15 cellular contexts compared by ENCODE assay signal in genomic region chr20:11687546-11688292, GRCh38.
A peak's percentile ranks its signal among the peaks of the same experiment; 100 is the strongest.
DNase-seq lines count a peak whose midpoint lies in the region; ATAC-seq and TF ChIP-seq lines count a peak whose summit lies in the region.
"Had no signal": no experiment of that assay in that cellular context is flagged by ENCODE, and none has a peak within 500 bp of the region (broad histone marks: within the 10 kb centered on the region; RNA-seq: fewer than 3 reads in every experiment).

No MANE protein-coding gene starts in this region.

- BruUV-seq in Calu3 (replicated peaks; lab: Mats Ljungman, UMichigan), result no TSS peak

- H3K4me1 ChIP-seq in fibroblast of lung (ENCODE audit: control insufficient read depth, extremely low read depth, insufficient read depth, low read length) (no peaks in the 10 kb centered on the region), neural progenitor cell (peaks cover 7% of the 10 kb centered on the region)

- H3K4me1 Mint-ChIP-seq in Calu3 (ENCODE audit: low read depth, unreplicated experiment) (peaks cover 26% of the 10 kb centered on the region), neural progenitor cell (peaks cover 8% of the 10 kb centered on the region)
- H3K4me1 Mint-ChIP-seq in activated T-cell treated with anti-CD3 and anti-CD28 coated beads, Interleukin-2, amount 50 U/mL, for 72 hours (ENCODE audit: low read depth), result no peaks in the 10 kb centered on the region
- H3K4me1 Mint-ChIP-seq in T-helper 2 cell treated with Interferon-gamma antibody and Interleukin-4, amounts not matched to agents 5 μg/mL and 100 μg/mL, for 36 hours (ENCODE audit: low read depth), result no peaks in the 10 kb centered on the region

- H3K4me2 ChIP-seq in fibroblast of lung (ENCODE audit: extremely low read depth, insufficient read depth, low read length), result peak overlapping the region; percentile 77
- H3K4me2 ChIP-seq in neural progenitor cell, result peak overlapping the region; percentile 88
- H3K4me2 ChIP-seq: BLaER1, SK-N-SH had no signal

- ATAC-seq in GM19035 (IDR thresholded peaks at IDR 0.05; ENCODE audit: unreplicated experiment), result no peak
- no peak for ATAC-seq in activated T-cell treated with anti-CD3 and anti-CD28 coated beads, Interleukin-2, amount 50 U/mL, for 72 hours (replicated peaks in 1 of 2)

- peak overlapping the region; percentile 69 for H3K4me3 Mint-ChIP-seq in Calu3 (ENCODE audit: low read depth, unreplicated experiment)
- no peak overlapping the region for H3K4me3 Mint-ChIP-seq in neural progenitor cell
- H3K4me3 Mint-ChIP-seq in activated T-cell treated with anti-CD3 and anti-CD28 coated beads, Interleukin-2, amount 50 U/mL, for 72 hours, result no peak overlapping the region
- no peak overlapping the region for H3K4me3 Mint-ChIP-seq in T-helper 2 cell treated with Interferon-gamma antibody and Interleukin-4, amounts not matched to agents 5 μg/mL and 100 μg/mL, for 36 hours

- H3F3A ChIP-seq in neural progenitor cell (ENCODE audit: low read depth), result no peaks in the 10 kb centered on the region

- H3K27me3 Mint-ChIP-seq in Calu3 (ENCODE audit: unreplicated experiment), result no peaks in the 10 kb centered on the region
- H3K27me3 Mint-ChIP-seq in neural progenitor cell (ENCODE audit: insufficient read depth, low read depth), result no peaks in the 10 kb centered on the region
- H3K27me3 Mint-ChIP-seq in activated T-cell treated with anti-CD3 and anti-CD28 coated beads, Interleukin-2, amount 50 U/mL, for 72 hours (ENCODE audit: low read depth), result peaks cover 28% of the 10 kb centered on the region
- H3K27me3 Mint-ChIP-seq in T-helper 2 cell treated with Interferon-gamma antibody and Interleukin-4, amounts not matched to agents 5 μg/mL and 100 μg/mL, for 36 hours (ENCODE audit: low read depth), result peaks cover 8% of the 10 kb centered on the region

- H3K9me3 Mint-ChIP-seq in Calu3 (ENCODE audit: low read depth, unreplicated experiment) (no peaks in the 10 kb centered on the region), neural progenitor cell (no peaks in the 10 kb centered on the region)
- peaks cover under 1 to 8% of the 10 kb centered on the region in 2 donors for H3K9me3 Mint-ChIP-seq in activated T-cell treated with anti-CD3 and anti-CD28 coated beads, Interleukin-2, amount 50 U/mL, for 72 hours
- peaks cover 4% of the 10 kb centered on the region for H3K9me3 Mint-ChIP-seq in T-helper 2 cell treated with Interferon-gamma antibody and Interleukin-4, amounts not matched to agents 5 μg/mL and 100 μg/mL, for 36 hours

- TF ChIP-seq CTCF in Calu3 (IDR thresholded peaks at IDR 0.05; ENCODE audit: unreplicated experiment), result no peak
- no peak for TF ChIP-seq CTCF in fibroblast of lung (conservative IDR thresholded peaks at IDR 0.05 in 1 of 2, IDR thresholded peaks at IDR 0.05 in 1 of 2; ENCODE audit: low read depth in 1 of 2, low read length in 2 of 2)
- no peak for TF ChIP-seq CTCF in neural progenitor cell (IDR thresholded peaks at IDR 0.05)

- intact Hi-C loops in Calu3 (cut with micrococcal nuclease; ENCODE audit: unreplicated experiment), result loop anchor here (5.0 kb wide), 1 partner anchor 205 kb away; no protein-coding TSS in a partner anchor

- CTCF ChIA-PET in Calu3 (lab: Charles Lee), result interaction anchor here (0.6 kb wide), 1 partner anchor 207 kb away, joined by 3 read pairs; no protein-coding TSS in a partner anchor

- H3K27ac ChIP-seq in fibroblast of lung (ENCODE audit: insufficient read depth, low read length), result no peak overlapping the region
- H3K27ac ChIP-seq in neural progenitor cell, result no peak overlapping the region
- H3K27ac ChIP-seq: BLaER1, GM23248, thyroid gland had no signal

- H3K9me3 ChIP-seq in fibroblast of lung (ENCODE audit: control insufficient read depth, insufficient read depth, low read depth, low read length) (no peaks in the 10 kb centered on the region), neural progenitor cell (ENCODE audit: low read depth) (no peaks in the 10 kb centered on the region)
- H3K9me3 ChIP-seq: SK-N-SH, thyroid gland had no signal

- H3K27me3 ChIP-seq in fibroblast of lung (ENCODE audit: control insufficient read depth, insufficient read depth, low read length) (no peaks in the 10 kb centered on the region), neural progenitor cell (peaks cover 41% of the 10 kb centered on the region)
- H3K27me3 ChIP-seq: BLaER1, thyroid gland had no signal

- no peaks in the 10 kb centered on the region for H3K79me2 ChIP-seq in fibroblast of lung (ENCODE audit: control insufficient read depth, insufficient read depth, low read length)
- H3K79me2 ChIP-seq in neural progenitor cell (ENCODE audit: low read depth), result no peaks in the 10 kb centered on the region

- H4K20me1 ChIP-seq in fibroblast of lung (ENCODE audit: control insufficient read depth, extremely low read depth, insufficient read depth, low read length) (no peaks in the 10 kb centered on the region), neural progenitor cell (ENCODE audit: low read depth) (no peaks in the 10 kb centered on the region)
- H4K20me1 ChIP-seq: BLaER1 had no signal

- H3K36me3 ChIP-seq in fibroblast of lung (ENCODE audit: control insufficient read depth, insufficient read depth, low read length) (no peaks in the 10 kb centered on the region), neural progenitor cell (no peaks in the 10 kb centered on the region)
- H3K36me3 ChIP-seq: BLaER1, thyroid gland had no signal

- H3K4me3 ChIP-seq in fibroblast of lung (replicated peaks in 1 of 4; ENCODE audit: control extremely low read depth in 1 of 4, insufficient read depth in 1 of 4, low read depth in 3 of 4, low read length in 4 of 4), result peak overlapping the region in 1 of 4 experiments; percentile 57
- H3K4me3 ChIP-seq in neural progenitor cell, result no peak overlapping the region
- H3K4me3 ChIP-seq: BLaER1 had no signal

- no peak overlapping the region for H3K9ac ChIP-seq in fibroblast of lung (ENCODE audit: insufficient read depth, low read length)
- no peak overlapping the region for H3K9ac ChIP-seq in neural progenitor cell
- H3K9ac ChIP-seq: BLaER1, GM23248, SK-N-SH had no signal

- DNase-seq in Calu3, result peak; percentile 3
- DNase-seq in NCI-H526 (lab: John Stamatoyannopoulos, UW), result peak; percentile 96
- no peak for DNase-seq in fibroblast of lung (ENCODE audit: low read depth in 2 of 2)
- no peak for DNase-seq in neural progenitor cell (ENCODE audit: low spot score)
- DNase-seq in stimulated activated CD4-positive, alpha-beta T cell treated with anti-CD3 and anti-CD28 coated beads, Interleukin-2, amount 100 ng/mL, for 24 hours, result no peak
- DNase-seq in activated T-cell treated with anti-CD3 and anti-CD28 coated beads, Interleukin-2, amount 50 U/mL, for 72 hours, result no peak
- DNase-seq in T-helper 2 cell treated with Interferon-gamma antibody and Interleukin-4, amounts not matched to agents 5 μg/mL and 100 μg/mL, for 36 hours (ENCODE audit: low spot score), result no peak
- DNase-seq: activated CD4-positive, CD25-positive, alpha-beta regulatory T cell treated with anti-CD3 and anti-CD28 coated beads, Interleukin-2, amount 50 U/mL, for 72 hours; activated effector memory CD4-positive, alpha-beta T cell treated with Interleukin-2 at 50 U/mL for 16 hours; kidney glomerular epithelial cell; SK-N-SH had no signal

- H3K27ac Mint-ChIP-seq in Calu3 (ENCODE audit: unreplicated experiment), result peak overlapping the region; percentile 81
- no peak overlapping the region for H3K27ac Mint-ChIP-seq in neural progenitor cell
- no peak overlapping the region for H3K27ac Mint-ChIP-seq in activated T-cell treated with anti-CD3 and anti-CD28 coated beads, Interleukin-2, amount 50 U/mL, for 72 hours
- H3K27ac Mint-ChIP-seq in T-helper 2 cell treated with Interferon-gamma antibody and Interleukin-4, amounts not matched to agents 5 μg/mL and 100 μg/mL, for 36 hours, result no peak overlapping the region

- peaks cover 5% of the 10 kb centered on the region for H3K36me3 Mint-ChIP-seq in Calu3 (ENCODE audit: insufficient read depth, unreplicated experiment)
- H3K36me3 Mint-ChIP-seq in neural progenitor cell, result no peaks in the 10 kb centered on the region
- H3K36me3 Mint-ChIP-seq in activated T-cell treated with anti-CD3 and anti-CD28 coated beads, Interleukin-2, amount 50 U/mL, for 72 hours (ENCODE audit: insufficient read depth in 2 of 2), result no peaks in the 10 kb centered on the region
- no peaks in the 10 kb centered on the region for H3K36me3 Mint-ChIP-seq in T-helper 2 cell treated with Interferon-gamma antibody and Interleukin-4, amounts not matched to agents 5 μg/mL and 100 μg/mL, for 36 hours (ENCODE audit: low read depth)

- H2AFZ ChIP-seq in fibroblast of lung (ENCODE audit: low read length), result no peak overlapping the region
- peak overlapping the region; percentile 85 for H2AFZ ChIP-seq in neural progenitor cell (replicated peaks)

Comparison
In these comparisons a context has a peak if more than half of its experiments do, and no peak if none do; other contexts are left out.
1. DNase-seq: peak in Calu3 (single experiment) and NCI-H526 (2 of 2); none in fibroblast of lung (0 of 2), neural progenitor cell (single experiment), stimulated activated CD4-positive, alpha-beta T cell treated with anti-CD3 and anti-CD28 coated beads, Interleukin-2, amount 100 ng/mL, for 24 hours (0 of 2), activated T-cell treated with anti-CD3 and anti-CD28 coated beads, Interleukin-2, amount 50 U/mL, for 72 hours (0 of 2) and T-helper 2 cell treated with Interferon-gamma antibody and Interleukin-4, amounts not matched to agents 5 μg/mL and 100 μg/mL, for 36 hours (single experiment).